22 cellular contexts compared by ENCODE assay signal in the genomic region with DNA sequence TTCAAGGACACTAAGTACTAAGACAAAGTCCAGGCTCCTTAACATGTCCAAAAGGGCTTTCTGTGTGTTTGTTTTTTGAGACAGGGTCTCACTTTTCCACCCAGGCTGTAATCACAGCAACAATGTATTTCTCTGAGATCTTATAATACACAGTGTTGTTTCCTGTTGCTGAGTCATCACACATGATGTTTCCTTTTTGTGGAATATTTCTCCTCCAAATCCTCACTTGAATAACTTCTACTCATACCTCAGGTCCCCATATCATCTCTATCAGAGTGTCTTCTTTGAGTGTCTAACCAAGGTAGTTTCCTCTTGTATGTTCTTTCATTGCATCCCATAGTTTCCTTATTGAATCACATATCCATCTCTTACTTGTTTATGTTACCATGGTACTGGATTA.
A peak's percentile ranks its signal among the peaks of the same experiment; 100 is the strongest.
DNase-seq lines count a peak whose midpoint lies in the region; ATAC-seq and TF ChIP-seq lines count a peak whose summit lies in the region.
"Had no signal": no experiment of that assay in that cellular context is flagged by ENCODE, and none has a peak within 500 bp of the region (broad histone marks: within the 10 kb centered on the region; RNA-seq: fewer than 3 reads in every experiment).

No MANE protein-coding gene starts in this region.

- no peaks in the 10 kb centered on the region for H3K27me3 ChIP-seq in PC-3 (ENCODE audit: low read length)
- H3K27me3 ChIP-seq: cardiac muscle cell had no signal

- intact Hi-C loops in PC-3 (cut with micrococcal nuclease) = no loop called here

- H4K20me1 ChIP-seq in PC-3 (ENCODE audit: low read length) = no peaks in the 10 kb centered on the region

- H3K9me2 ChIP-seq in PC-3 (replicated peaks; ENCODE audit: low read length) = no peaks in the 10 kb centered on the region

- TF ChIP-seq CTCF in PC-3 (conservative IDR thresholded peaks at IDR 0.05; ENCODE audit: low read depth, low read length) = no peak
- no peak for TF ChIP-seq CTCF in epithelial cell of esophagus (IDR thresholded peaks at IDR 0.05; ENCODE audit: insufficient read depth, low read depth, low read length, missing control alignments)
- TF ChIP-seq CTCF in mesothelial cell of epicardium (IDR thresholded peaks at IDR 0.05; ENCODE audit: unreplicated experiment) = no peak
- no peak for TF ChIP-seq CTCF in RWPE1 (conservative IDR thresholded peaks at IDR 0.05; ENCODE audit: low read depth)

- H3K36me3 ChIP-seq in PC-3 (ENCODE audit: low read depth, low read length) = no peaks in the 10 kb centered on the region
- H3K36me3 ChIP-seq: cardiac muscle cell, thoracic aorta had no signal

- H3K36me3 Mint-ChIP-seq in mesothelial cell of epicardium = peaks cover 8% of the 10 kb centered on the region
- H3K36me3 Mint-ChIP-seq: stimulated activated naive B cell treated with anti-CD40 and anti-IgM and Interleukin-4, amounts not matched to agents 10 μg/mL and 1 μg/mL and 100 μg/mL, for 72 hours had no signal

- no peaks in the 10 kb centered on the region for H3K27me3 Mint-ChIP-seq in mesothelial cell of epicardium (ENCODE audit: low read depth)
- H3K27me3 Mint-ChIP-seq: CD4-positive, alpha-beta T cell; stimulated activated naive B cell treated with anti-CD40 and anti-IgM and Interleukin-4, amounts not matched to agents 10 μg/mL and 1 μg/mL and 100 μg/mL, for 72 hours had no signal

- no peaks in the 10 kb centered on the region for H3K79me2 ChIP-seq in PC-3 (ENCODE audit: low read length)

- H3K9ac ChIP-seq in PC-3 (ENCODE audit: low read length) = no peak overlapping the region

- peaks cover 4% of the 10 kb centered on the region for H3F3A ChIP-seq in PC-3 (ENCODE audit: low read length, unreplicated experiment)

- POLR2A ChIA-PET in PC-3 (lab: Charles Lee; ENCODE audit: unreplicated experiment) = no interaction called here
- POLR2A ChIA-PET in RWPE1 (lab: Yijun Ruan, JAX; ENCODE audit: low non-redundant PET) = no interaction called here

- H3K4me1 ChIP-seq in PC-3 (ENCODE audit: insufficient read depth, low read length) = peaks cover 44% of the 10 kb centered on the region
- H3K4me1 ChIP-seq: psoas muscle had no signal

- no peak overlapping the region for H2AFZ ChIP-seq in PC-3 (ENCODE audit: low read length)

- H3K4me3 Mint-ChIP-seq in mesothelial cell of epicardium = no peak overlapping the region
- H3K4me3 Mint-ChIP-seq: CD4-positive, alpha-beta T cell; stimulated activated naive B cell treated with anti-CD40 and anti-IgM and Interleukin-4, amounts not matched to agents 10 μg/mL and 1 μg/mL and 100 μg/mL, for 72 hours; T-helper 2 cell treated with Interferon-gamma antibody and Interleukin-4, amounts not matched to agents 5 μg/mL and 100 μg/mL, for 36 hours had no signal

- DNase-seq in ELR (ENCODE audit: low read depth) (peak; percentile 60), PC-3 (peak; percentile 12), epithelial cell of esophagus (ENCODE audit: low read depth) (peak; percentile 44), mesothelial cell of epicardium (ENCODE audit: low spot score in 2 of 2, unreplicated experiment in 2 of 2) (no peak), NCI-H1694 treated with DMSO at 0.1 percent for 48 hours (lab: John Stamatoyannopoulos, UW) (no peak), RWPE1 (ENCODE audit: low spot score) (no peak)
- DNase-seq: activated CD4-positive, alpha-beta T cell treated with anti-CD3 and anti-CD28 coated beads, Interleukin-2, amount 50 U/mL, for 4 hours; activated effector memory CD4-positive, alpha-beta T cell treated with anti-CD3 and anti-CD28 coated beads, Interleukin-2, amount 50 U/mL, for 16 hours; CD4-positive, alpha-beta T cell; foreskin melanocyte; kidney; NCI-H1092 treated with DMSO at 0.1 percent for 48 hours; NCI-H2081 treated with DMSO at 0.1 percent for 48 hours; psoas muscle; stimulated activated CD4-positive, alpha-beta T cell treated with anti-CD3 and anti-CD28 coated beads, Interleukin-2, amount 100 ng/mL, for 48 hours; stimulated activated naive B cell treated with anti-CD40 and anti-IgM and Interleukin-4, amounts not matched to agents 10 μg/mL and 1 μg/mL and 100 μg/mL, for 72 hours had no signal

- peaks cover 22% of the 10 kb centered on the region for H3K9me3 Mint-ChIP-seq in mesothelial cell of epicardium

- H3K27ac ChIP-seq in PC-3 (ENCODE audit: low read length) = no peak overlapping the region
- H3K27ac ChIP-seq in RWPE1 = no peak overlapping the region
- H3K27ac ChIP-seq: cardiac muscle cell, psoas muscle, thoracic aorta had no signal

- no TSS peak for BruUV-seq in PC-3 (replicated peaks; lab: Mats Ljungman, UMichigan)

- H3K9me3 ChIP-seq in PC-3 (ENCODE audit: low read length) = no peaks in the 10 kb centered on the region
- H3K9me3 ChIP-seq: psoas muscle, thoracic aorta had no signal

- ATAC-seq in PC-3 (peak; percentile 39; the same call in 1 of the 2 replicates), HG02763 (IDR thresholded peaks at IDR 0.05; ENCODE audit: unreplicated experiment) (no peak), HG03432 (IDR thresholded peaks at IDR 0.05; ENCODE audit: unreplicated experiment) (no peak)
- ATAC-seq: psoas muscle; stimulated activated naive B cell treated with anti-CD40 and anti-IgM and Interleukin-4, amounts not matched to agents 10 μg/mL and 1 μg/mL and 100 μg/mL, for 72 hours had no signal

- H3K4me2 ChIP-seq in PC-3 (ENCODE audit: low read length) = no peak overlapping the region

- CTCF ChIA-PET in PC-3 (lab: Charles Lee) (no interaction called here), RWPE1 (lab: Yijun Ruan, JAX) (no interaction called here)

- H3K27ac Mint-ChIP-seq in mesothelial cell of epicardium = peak overlapping the region; percentile 5
- H3K27ac Mint-ChIP-seq: CD4-positive, alpha-beta T cell; stimulated activated naive B cell treated with anti-CD40 and anti-IgM and Interleukin-4, amounts not matched to agents 10 μg/mL and 1 μg/mL and 100 μg/mL, for 72 hours; T-helper 2 cell treated with Interferon-gamma antibody and Interleukin-4, amounts not matched to agents 5 μg/mL and 100 μg/mL, for 36 hours had no signal

- peaks cover 35% of the 10 kb centered on the region for H3K4me1 Mint-ChIP-seq in mesothelial cell of epicardium
- H3K4me1 Mint-ChIP-seq: stimulated activated naive B cell treated with anti-CD40 and anti-IgM and Interleukin-4, amounts not matched to agents 10 μg/mL and 1 μg/mL and 100 μg/mL, for 72 hours had no signal

- H3K4me3 ChIP-seq in PC-3 (ENCODE audit: low read length) (no peak overlapping the region), epithelial cell of esophagus (ENCODE audit: low read length) (no peak overlapping the region)
- H3K4me3 ChIP-seq: cardiac muscle cell, lung, psoas muscle, thoracic aorta had no signal

Comparison
In these comparisons a context has a peak if more than half of its experiments do, and no peak if none do; other contexts are left out.
1. DNase-seq: peak in ELR (single experiment), PC-3 (single experiment) and epithelial cell of esophagus (single experiment); none in mesothelial cell of epicardium (0 of 2), NCI-H1694 treated with DMSO at 0.1 percent for 48 hours (single experiment) and RWPE1 (single experiment).